ENCODE assay signal across 26 cellular contexts in genomic region chr11:74048993-74049392, GRCh38.
"Had no signal": no experiment of that assay in that cellular context is flagged by ENCODE, and none has a peak within 500 bp of the region (broad histone marks: within the 10 kb centered on the region; RNA-seq: fewer than 3 reads in every experiment).

No MANE protein-coding gene starts in this region.

- H3K27ac ChIP-seq: brain microvascular endothelial cell, coronary artery, esophagus squamous epithelium had no signal

- H3K4me1 ChIP-seq: esophagus squamous epithelium had no signal

- H3K9me3 ChIP-seq: esophagus squamous epithelium had no signal

- H3K27me3 ChIP-seq: brain microvascular endothelial cell, esophagus squamous epithelium had no signal

- DNase-seq: activated CD4-positive, alpha-beta memory T cell treated with anti-CD3 and anti-CD28 coated beads for 36 hours; activated CD4-positive, alpha-beta T cell treated with anti-CD3 and anti-CD28 coated beads for 36 hours; activated CD4-positive, alpha-beta T cell treated with anti-CD3 and anti-CD28 coated beads, Interleukin-2, amount 10 ng/mL, durations not matched to agents 24 days and 14 days; activated CD4-positive, CD25-positive, alpha-beta regulatory T cell; activated CD4-positive, CD25-positive, alpha-beta regulatory T cell treated with anti-CD3 and anti-CD28 coated beads, Interleukin-2, amount 50 U/mL, for 72 hours; activated CD8-positive, alpha-beta memory T cell treated with anti-CD3 and anti-CD28 coated beads, Interleukin-2, amount 10 ng/mL, durations not matched to agents 7 days and 5 days; activated CD8-positive, alpha-beta memory T cell treated with anti-CD3 and anti-CD28 coated beads, Interleukin-2, amount 50 U/mL, for 4 hours; activated CD8-positive, alpha-beta T cell treated with anti-CD3 and anti-CD28 coated beads, Interleukin-2, amount 10 ng/mL, durations not matched to agents 7 days and 5 days; activated gamma-delta T cell; activated naive CD4-positive, alpha-beta T cell; activated naive CD4-positive, alpha-beta T cell treated with anti-CD3 and anti-CD28 coated beads, Interleukin-2, amount 10 ng/mL, durations not matched to agents 7 days and 5 days; activated T-cell treated with anti-CD3 and anti-CD28 coated beads, Interleukin-2, amount 50 U/mL, for 1 hour; activated T-cell treated with anti-CD3 and anti-CD28 coated beads, Interleukin-2, amount 50 U/mL, for 48 hours; amniotic stem cell; anterior cingulate cortex; brain microvascular endothelial cell; dermis blood vessel endothelial cell; effector CD4-positive, alpha-beta T cell; effector memory CD8-positive, alpha-beta T cell; erythroblast; esophagus squamous epithelium; head of caudate nucleus had no signal

- H3K27me3 Mint-ChIP-seq: activated CD4-positive, alpha-beta memory T cell treated with anti-CD3 and anti-CD28 coated beads for 36 hours; activated CD4-positive, alpha-beta T cell treated with anti-CD3 and anti-CD28 coated beads for 36 hours; activated CD4-positive, alpha-beta T cell treated with anti-CD3 and anti-CD28 coated beads, Interleukin-2, amount 10 ng/mL, durations not matched to agents 24 days and 14 days; activated CD8-positive, alpha-beta memory T cell treated with anti-CD3 and anti-CD28 coated beads, Interleukin-2, amount 10 ng/mL, durations not matched to agents 7 days and 5 days; activated naive CD4-positive, alpha-beta T cell treated with anti-CD3 and anti-CD28 coated beads, Interleukin-2, amount 10 ng/mL, durations not matched to agents 7 days and 5 days; activated naive CD8-positive, alpha-beta T cell; central memory CD8-positive, alpha-beta T cell; effector memory CD8-positive, alpha-beta T cell had no signal

- ATAC-seq: activated CD4-positive, alpha-beta T cell treated with anti-CD3 and anti-CD28 coated beads for 36 hours; activated CD8-positive, alpha-beta memory T cell treated with anti-CD3 and anti-CD28 coated beads, Interleukin-2, amount 10 ng/mL, durations not matched to agents 7 days and 5 days; activated CD8-positive, alpha-beta T cell treated with anti-CD3 and anti-CD28 coated beads, Interleukin-2, amount 10 ng/mL, durations not matched to agents 7 days and 5 days; effector memory CD8-positive, alpha-beta T cell had no signal

- H3K36me3 ChIP-seq: brain microvascular endothelial cell had no signal

- H3K4me3 ChIP-seq: coronary artery, esophagus squamous epithelium had no signal

- H3K4me3 Mint-ChIP-seq: activated CD4-positive, alpha-beta memory T cell treated with anti-CD3 and anti-CD28 coated beads for 36 hours; activated CD4-positive, alpha-beta T cell treated with anti-CD3 and anti-CD28 coated beads for 36 hours; activated CD4-positive, alpha-beta T cell treated with anti-CD3 and anti-CD28 coated beads, Interleukin-2, amount 10 ng/mL, durations not matched to agents 24 days and 14 days; activated CD8-positive, alpha-beta memory T cell treated with anti-CD3 and anti-CD28 coated beads, Interleukin-2, amount 10 ng/mL, durations not matched to agents 7 days and 5 days; activated CD8-positive, alpha-beta T cell treated with anti-CD3 and anti-CD28 coated beads, Interleukin-2, amount 10 ng/mL, durations not matched to agents 7 days and 5 days; activated naive CD4-positive, alpha-beta T cell treated with anti-CD3 and anti-CD28 coated beads, Interleukin-2, amount 10 ng/mL, durations not matched to agents 7 days and 5 days; activated naive CD8-positive, alpha-beta T cell; activated T-helper 1 cell treated with anti-CD3 and anti-CD28 coated beads, Interleukin-12 subunit alpha, Interleukin-12 subunit beta, Interleukin-2, Interleukin-4 antibody, amounts not matched to agents 30 ng/mL and 10 ng/mL and 1 ng/mL, durations not matched to agents 14 hours and 24 hours and 36 hours; central memory CD8-positive, alpha-beta T cell; effector memory CD8-positive, alpha-beta T cell had no signal

- H3K9me3 Mint-ChIP-seq: activated CD4-positive, alpha-beta memory T cell treated with anti-CD3 and anti-CD28 coated beads for 36 hours; activated CD4-positive, alpha-beta T cell treated with anti-CD3 and anti-CD28 coated beads, Interleukin-2, amount 10 ng/mL, durations not matched to agents 24 days and 14 days; activated naive CD4-positive, alpha-beta T cell treated with anti-CD3 and anti-CD28 coated beads, Interleukin-2, amount 10 ng/mL, durations not matched to agents 7 days and 5 days; activated T-helper 1 cell treated with anti-CD3 and anti-CD28 coated beads, Interleukin-12 subunit alpha, Interleukin-12 subunit beta, Interleukin-2, Interleukin-4 antibody, amounts not matched to agents 30 ng/mL and 10 ng/mL and 1 ng/mL, durations not matched to agents 14 hours and 24 hours and 36 hours; central memory CD8-positive, alpha-beta T cell; effector memory CD8-positive, alpha-beta T cell had no signal

- H3K27ac Mint-ChIP-seq: activated CD4-positive, alpha-beta memory T cell treated with anti-CD3 and anti-CD28 coated beads for 36 hours; activated CD4-positive, alpha-beta T cell treated with anti-CD3 and anti-CD28 coated beads for 36 hours; activated CD4-positive, alpha-beta T cell treated with anti-CD3 and anti-CD28 coated beads, Interleukin-2, amount 10 ng/mL, durations not matched to agents 24 days and 14 days; activated CD8-positive, alpha-beta memory T cell treated with anti-CD3 and anti-CD28 coated beads, Interleukin-2, amount 10 ng/mL, durations not matched to agents 7 days and 5 days; activated CD8-positive, alpha-beta T cell treated with anti-CD3 and anti-CD28 coated beads, Interleukin-2, amount 10 ng/mL, durations not matched to agents 7 days and 5 days; activated naive CD4-positive, alpha-beta T cell treated with anti-CD3 and anti-CD28 coated beads, Interleukin-2, amount 10 ng/mL, durations not matched to agents 7 days and 5 days; activated naive CD8-positive, alpha-beta T cell; activated T-helper 1 cell treated with anti-CD3 and anti-CD28 coated beads, Interleukin-12 subunit alpha, Interleukin-12 subunit beta, Interleukin-2, Interleukin-4 antibody, amounts not matched to agents 30 ng/mL and 10 ng/mL and 1 ng/mL, durations not matched to agents 14 hours and 24 hours and 36 hours had no signal

- H3K4me1 Mint-ChIP-seq: activated CD4-positive, alpha-beta T cell treated with anti-CD3 and anti-CD28 coated beads for 36 hours; activated naive CD4-positive, alpha-beta T cell treated with anti-CD3 and anti-CD28 coated beads, Interleukin-2, amount 10 ng/mL, durations not matched to agents 7 days and 5 days; central memory CD8-positive, alpha-beta T cell had no signal
